8 cellular contexts compared by ENCODE assay signal in genomic region chr3:123883656-123884257, GRCh38. TPM values are rescaled to one million over a fixed set of nuclear protein-coding genes. Genes with fewer than 3 reads are reported as not detected.
DNase-seq lines count a peak whose midpoint lies in the region; ATAC-seq, FAIRE-seq and TF ChIP-seq lines count a peak whose summit lies in the region.

No MANE protein-coding gene starts in this region.

- intact Hi-C loops in left cardiac atrium (cut with DNase I) = no loop called here

- TF ChIP-seq CTCF in GM06990 (IDR thresholded peaks at IDR 0.05; ENCODE audit: insufficient read depth, low read length, poor library complexity, severe bottlenecking) = no peak
- no peak for TF ChIP-seq CTCF in retinal pigment epithelial cell (conservative IDR thresholded peaks at IDR 0.05; ENCODE audit: low read depth, low read length)

- no peak overlapping the region for H3K27ac ChIP-seq in SJCRH30

- DNase-seq in GM06990 (ENCODE audit: extremely low read depth, insufficient read length) = no peak
- DNase-seq in SJCRH30 = peak in 1 of 2 experiments; percentile 24
- DNase-seq in left cardiac atrium = peak; percentile 23
- peak; percentile 10 for DNase-seq in retinal pigment epithelial cell (ENCODE audit: low read depth)
- DNase-seq in activated gamma-delta T cell (lab: John Stamatoyannopoulos, UW) = no peak
- DNase-seq in NCI-H510A treated with DMSO at 0.1 percent for 48 hours (lab: John Stamatoyannopoulos, UW) = no peak
- no peak for DNase-seq in GM19239 (ENCODE audit: insufficient read length, low spot score)

- H3K9me3 ChIP-seq in SJCRH30 (replicated peaks) = no peaks in the 10 kb centered on the region; the same call in 1 of the 2 replicates

- peak overlapping the region; percentile 14; the same call in 1 of the 2 replicates for H3K4me3 ChIP-seq in GM06990 (replicated peaks; ENCODE audit: low read depth, low read length)
- peak overlapping the region; percentile 57 for H3K4me3 ChIP-seq in SJCRH30
- H3K4me3 ChIP-seq in retinal pigment epithelial cell (ENCODE audit: low read length) = peak overlapping the region; percentile 88

- ATAC-seq in left cardiac atrium (peak in 1 of 2 donors; percentile 6), GM18907 (IDR thresholded peaks at IDR 0.05; ENCODE audit: unreplicated experiment) (no peak)

- no peaks in the 10 kb centered on the region for H3K4me1 ChIP-seq in SJCRH30

- no peak for FAIRE-seq in GM19239 (lab: Jason Lieb, UNC)

- H3K27me3 ChIP-seq in GM06990 (replicated peaks; ENCODE audit: control insufficient read depth, insufficient read depth, low read length) = peaks cover 2% of the 10 kb centered on the region; the same call in 1 of the 2 replicates
- H3K27me3 ChIP-seq in SJCRH30 = no peaks in the 10 kb centered on the region

- H3K36me3 ChIP-seq in GM06990 (ENCODE audit: control insufficient read depth, insufficient read depth, low read length) (no peaks in the 10 kb centered on the region), SJCRH30 (no peaks in the 10 kb centered on the region)

RNA-seq across cellular contexts. Expression of gene MYLK, which starts 0.4 kb away (rescaled TPM):
- total RNA-seq in SJCRH30 (2014; rRNA removed; shearing (Covaris generic)) = 3.2 and 4.3 TPM in 2 replicates
- total RNA-seq in left cardiac atrium = 100 to 1,000 TPM in 1 of 2 donors, 10 to 100 TPM in 1; 66.2 to 116 TPM

Comparison
In these comparisons a context has a peak if more than half of its experiments do, and no peak if none do; other contexts are left out.
1. DNase-seq: peak in left cardiac atrium (single experiment) and retinal pigment epithelial cell (single experiment); none in GM06990 (single experiment), activated gamma-delta T cell (single experiment), NCI-H510A treated with DMSO at 0.1 percent for 48 hours (single experiment) and GM19239 (single experiment).
2. H3K4me3 ChIP-seq: peak in every context shown above with its lines; median percentile 88 in retinal pigment epithelial cell; 57 in SJCRH30; 14 in GM06990.
3. RNA of gene MYLK, which starts 0.4 kb away (total RNA-seq): 66.2 to 116 TPM in left cardiac atrium; 3.2 to 4.3 TPM in SJCRH30; every median in the first group is over 10 times any median in the second.